Comparison of ENCODE assay signal across 1 cellular context in genomic region chr12:26831959-26832816, GRCh38.
TF ChIP-seq lines count a peak whose summit lies in the region.

No MANE protein-coding gene starts in this region.

TF ChIP-seq in HepG2, 621 proteins besides CTCF, POLR2A, EP300 and RAD21 (continued from another document and continues in another):
- TF ChIP-seq AGO1 (IDR thresholded peaks at IDR 0.05; ENCODE audit: low read depth, low read length, poor library complexity, severe bottlenecking): peak; percentile 36
- 0 out of 2 replicates have a peak, but pooled peaks have one; percentile 42 for TF ChIP-seq SMAD3 (CRISPR knock-in tag; IDR thresholded peaks at IDR 0.05)
- TF ChIP-seq REL (CRISPR knock-in tag; conservative IDR thresholded peaks at IDR 0.05): 0 out of 2 replicates have a peak, but pooled peaks have one; percentile 25
- no peak for TF ChIP-seq ZBTB40 (IDR thresholded peaks at IDR 0.05)
- no peak for TF ChIP-seq ZBTB40 (CRISPR knock-in tag; IDR thresholded peaks at IDR 0.05)
- 0 out of 2 replicates have a peak, but pooled peaks have one; percentile 25 for TF ChIP-seq ELF4 (CRISPR knock-in tag; IDR thresholded peaks at IDR 0.05; ENCODE audit: borderline replicate concordance)
- peak; percentile 32; the same call in 1 of the 2 replicates for TF ChIP-seq FOXP4 (CRISPR knock-in tag; IDR thresholded peaks at IDR 0.05)
- TF ChIP-seq ZFP90 (CRISPR knock-in tag; IDR thresholded peaks at IDR 0.05; ENCODE audit: borderline replicate concordance): 0 out of 2 replicates have a peak, but pooled peaks have one; percentile 16
- no peak for TF ChIP-seq ZNF121 (CRISPR knock-in tag; IDR thresholded peaks at IDR 0.05)
- TF ChIP-seq DMAP1 (CRISPR knock-in tag; IDR thresholded peaks at IDR 0.05): 0 out of 2 replicates have a peak, but pooled peaks have one; percentile 11
- TF ChIP-seq PHF20 (CRISPR knock-in tag; IDR thresholded peaks at IDR 0.05): 0 out of 2 replicates have a peak, but pooled peaks have one; percentile 10
- TF ChIP-seq TBL1XR1 (IDR thresholded peaks at IDR 0.05; ENCODE audit: borderline replicate concordance, low read length, partially characterized antibody): no peak
- no peak for TF ChIP-seq NONO (IDR thresholded peaks at IDR 0.05)
- TF ChIP-seq NONO (CRISPR knock-in tag; conservative IDR thresholded peaks at IDR 0.05): peak; percentile 70
- peak; percentile 77 for TF ChIP-seq SALL1 (CRISPR knock-in tag; IDR thresholded peaks at IDR 0.05)
- TF ChIP-seq ZNF138 (CRISPR knock-in tag; IDR thresholded peaks at IDR 0.05; ENCODE audit: low read depth): no peak
- no peak for TF ChIP-seq SP2 (CRISPR knock-in tag; IDR thresholded peaks at IDR 0.05)
- TF ChIP-seq ZNF891 (CRISPR knock-in tag; IDR thresholded peaks at IDR 0.05): no peak
- peak; percentile 55 for TF ChIP-seq XRCC5 (optimal IDR thresholded peaks at IDR 0.05; ENCODE audit: low read length)
- peak; percentile 36 for TF ChIP-seq ARID5B (CRISPR knock-in tag; IDR thresholded peaks at IDR 0.05)
- TF ChIP-seq SOX6 (IDR thresholded peaks at IDR 0.05): no peak
- TF ChIP-seq SOX6 (CRISPR knock-in tag; IDR thresholded peaks at IDR 0.05): peak; percentile 22; the same call in 1 of the 2 replicates
- peak; percentile 49; the same call in 1 of the 2 replicates for TF ChIP-seq ZMYM4 (CRISPR knock-in tag; IDR thresholded peaks at IDR 0.05)
- TF ChIP-seq SAP130 (CRISPR knock-in tag; IDR thresholded peaks at IDR 0.05; ENCODE audit: low read depth): peak; percentile 81
- no peak for TF ChIP-seq JUN (CRISPR knock-in tag; IDR thresholded peaks at IDR 0.05)
- TF ChIP-seq ATF5 (CRISPR knock-in tag; IDR thresholded peaks at IDR 0.05; ENCODE audit: low read depth): no peak
- no peak for TF ChIP-seq EED (CRISPR knock-in tag; IDR thresholded peaks at IDR 0.05)
- peak; percentile 73 for TF ChIP-seq RBM22 (optimal IDR thresholded peaks at IDR 0.05; ENCODE audit: low read length)
- no peak for TF ChIP-seq ZNF572 (CRISPR knock-in tag; IDR thresholded peaks at IDR 0.05)
- peak; percentile 27; the same call in 1 of the 2 replicates for TF ChIP-seq IKZF5 (CRISPR knock-in tag; IDR thresholded peaks at IDR 0.05)
- peak; percentile 19; the same call in 1 of the 2 replicates for TF ChIP-seq GABPB1 (CRISPR knock-in tag; IDR thresholded peaks at IDR 0.05)
- TF ChIP-seq CCDC6 (CRISPR knock-in tag; IDR thresholded peaks at IDR 0.05): no peak
- no peak for TF ChIP-seq RCOR2 (CRISPR knock-in tag; IDR thresholded peaks at IDR 0.05)
- peak; percentile 65 for TF ChIP-seq ZFY (CRISPR knock-in tag; IDR thresholded peaks at IDR 0.05)
- peak; percentile 73 for TF ChIP-seq PHF8 (CRISPR knock-in tag; IDR thresholded peaks at IDR 0.05)
- TF ChIP-seq ZFYVE20 (CRISPR knock-in tag; IDR thresholded peaks at IDR 0.05; ENCODE audit: borderline replicate concordance, low read depth): no peak
- 0 out of 2 replicates have a peak, but pooled peaks have one; percentile 51 for TF ChIP-seq CBX5 (CRISPR knock-in tag; IDR thresholded peaks at IDR 0.05; ENCODE audit: borderline replicate concordance)
- no peak for TF ChIP-seq NRL (CRISPR knock-in tag; IDR thresholded peaks at IDR 0.05; ENCODE audit: borderline replicate concordance)
- no peak for TF ChIP-seq MED8 (CRISPR knock-in tag; IDR thresholded peaks at IDR 0.05; ENCODE audit: insufficient replicate concordance)
- TF ChIP-seq ZFP62 (CRISPR knock-in tag; IDR thresholded peaks at IDR 0.05): no peak
- peak; percentile 26; the same call in 1 of the 2 replicates for TF ChIP-seq TBX2 (CRISPR knock-in tag; IDR thresholded peaks at IDR 0.05; ENCODE audit: borderline replicate concordance)
- TF ChIP-seq ZNF530 (CRISPR knock-in tag; IDR thresholded peaks at IDR 0.05; ENCODE audit: low read depth): no peak
- TF ChIP-seq HNF4A (CRISPR knock-in tag; IDR thresholded peaks at IDR 0.05): peak; percentile 71
- no peak for TF ChIP-seq TOPORS (CRISPR knock-in tag; IDR thresholded peaks at IDR 0.05)
- TF ChIP-seq MAFG (CRISPR knock-in tag; IDR thresholded peaks at IDR 0.05): no peak
- no peak for TF ChIP-seq MXI1 (IDR thresholded peaks at IDR 0.05; ENCODE audit: borderline replicate concordance, low read depth, low read length)
- TF ChIP-seq THAP11 (CRISPR knock-in tag; IDR thresholded peaks at IDR 0.05): peak; percentile 45; the same call in 1 of the 2 replicates
- no peak for TF ChIP-seq ZNF598 (CRISPR knock-in tag; IDR thresholded peaks at IDR 0.05; ENCODE audit: borderline replicate concordance)
- no peak for TF ChIP-seq JDP2 (CRISPR knock-in tag; IDR thresholded peaks at IDR 0.05; ENCODE audit: borderline replicate concordance)
- TF ChIP-seq ZNF367 (CRISPR knock-in tag; IDR thresholded peaks at IDR 0.05; ENCODE audit: borderline replicate concordance): no peak
- TF ChIP-seq ZNF672 (CRISPR knock-in tag; IDR thresholded peaks at IDR 0.05): no peak
- TF ChIP-seq MTA1 (CRISPR knock-in tag; IDR thresholded peaks at IDR 0.05; ENCODE audit: borderline replicate concordance): 0 out of 2 replicates have a peak, but pooled peaks have one; percentile 23
- TF ChIP-seq HOXA3 (CRISPR knock-in tag; IDR thresholded peaks at IDR 0.05): peak; percentile 49; the same call in 1 of the 2 replicates
- no peak for TF ChIP-seq ATF7-NPFF (CRISPR knock-in tag; IDR thresholded peaks at IDR 0.05; ENCODE audit: low read depth)
- 0 out of 2 replicates have a peak, but pooled peaks have one; percentile 35 for TF ChIP-seq CSRNP1 (CRISPR knock-in tag; IDR thresholded peaks at IDR 0.05)
